12 cellular contexts compared by ENCODE assay signal in the genomic region with DNA sequence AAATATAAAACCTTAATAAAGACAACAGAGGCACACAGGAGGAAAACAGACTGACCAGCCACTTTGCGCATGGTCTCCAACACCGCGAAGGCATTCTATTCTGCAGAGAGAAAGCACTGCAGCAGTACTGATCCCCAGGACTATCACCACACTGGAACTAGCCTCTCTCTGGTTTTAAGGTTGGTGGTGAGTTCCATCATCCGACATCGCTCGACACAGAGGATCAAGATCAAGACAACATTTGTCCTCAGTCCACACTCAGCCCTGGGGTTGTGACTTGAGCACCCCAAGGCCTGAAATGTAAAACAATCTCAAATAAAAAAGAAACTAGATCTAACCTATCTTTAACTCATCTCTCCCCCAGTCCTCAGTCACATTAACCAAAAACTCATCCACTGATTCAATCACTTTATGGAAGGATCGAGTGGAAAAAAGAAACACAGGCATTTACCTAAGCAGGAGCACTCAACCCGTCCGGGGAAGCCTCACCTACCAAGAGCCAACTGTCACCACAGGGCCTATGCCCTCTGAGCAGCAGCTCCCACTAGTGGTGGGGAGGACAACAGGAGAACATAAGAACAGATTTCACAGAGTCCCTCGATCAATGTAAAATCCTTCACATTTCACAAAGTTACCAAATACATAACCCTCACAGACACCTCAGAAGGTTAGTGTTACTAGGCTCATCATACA. TPM values are rescaled to one million over a fixed set of nuclear protein-coding genes. Genes with fewer than 3 reads are reported as not detected.
DNase-seq lines count a peak whose midpoint lies in the region; ATAC-seq and TF ChIP-seq lines count a peak whose summit lies in the region.
"Had no signal": no experiment of that assay in that cellular context is flagged by ENCODE, and none has a peak within 500 bp of the region (broad histone marks: within the 10 kb centered on the region; RNA-seq: fewer than 3 reads in every experiment).

No MANE protein-coding gene starts in this region.

- H3K4me1 ChIP-seq in osteoblast (ENCODE audit: insufficient read depth, low read length) = no peaks in the 10 kb centered on the region
- H3K4me1 ChIP-seq: BLaER1 had no signal

- H3K4me1 Mint-ChIP-seq in activated CD4-positive, alpha-beta T cell treated with anti-CD3 and anti-CD28 coated beads for 36 hours = no peaks in the 10 kb centered on the region
- H3K4me1 Mint-ChIP-seq in activated T-cell treated with anti-CD3 and anti-CD28 coated beads, Interleukin-2, amount 50 U/mL, for 24 hours (ENCODE audit: low read depth) = no peaks in the 10 kb centered on the region
- H3K4me1 Mint-ChIP-seq: naive B cell had no signal

- no peaks in the 10 kb centered on the region for H3K79me2 ChIP-seq in osteoblast (ENCODE audit: insufficient read depth, low read length)

- H3K27ac ChIP-seq in HL-60 (replicated peaks) = no peak overlapping the region
- H3K27ac ChIP-seq in WERI-Rb-1 = no peak overlapping the region
- no peak overlapping the region for H3K27ac ChIP-seq in osteoblast (ENCODE audit: low read depth, low read length)
- H3K27ac ChIP-seq: BLaER1 had no signal

- H2AFZ ChIP-seq in osteoblast (ENCODE audit: low read length) = no peak overlapping the region

- no peaks in the 10 kb centered on the region for H4K20me1 ChIP-seq in osteoblast (ENCODE audit: insufficient read depth, low read length)
- H4K20me1 ChIP-seq: BLaER1 had no signal

- no peaks in the 10 kb centered on the region for H3K27me3 Mint-ChIP-seq in activated CD4-positive, alpha-beta T cell treated with anti-CD3 and anti-CD28 coated beads for 36 hours
- no peaks in the 10 kb centered on the region for H3K27me3 Mint-ChIP-seq in activated T-cell treated with anti-CD3 and anti-CD28 coated beads, Interleukin-2, amount 50 U/mL, for 24 hours

- H3K4me3 ChIP-seq in HL-60 (replicated peaks; ENCODE audit: insufficient read depth, low read length) (no peak overlapping the region), WERI-Rb-1 (ENCODE audit: low read depth, low read length) (no peak overlapping the region), osteoblast (ENCODE audit: insufficient read depth, low read length) (no peak overlapping the region), MG63 (no peak overlapping the region)
- H3K4me3 ChIP-seq: BLaER1 had no signal

- DNase-seq in activated CD4-positive, alpha-beta T cell treated with anti-CD3 and anti-CD28 coated beads for 36 hours = peak; percentile 20
- no peak for DNase-seq in activated CD4-positive, alpha-beta T cell treated with anti-CD3 and anti-CD28 coated beads for 1 hour
- no peak for DNase-seq in HL-60 (ENCODE audit: low read depth in 1 of 2, low spot score in 1 of 2)
- DNase-seq in WERI-Rb-1 = no peak
- no peak for DNase-seq in osteoblast (ENCODE audit: insufficient read length, low spot score, missing footprints)
- no peak for DNase-seq in NCI-H128 (lab: John Stamatoyannopoulos, UW; ENCODE audit: unreplicated experiment)
- no peak for DNase-seq in MG63
- no peak for DNase-seq in activated T-cell treated with anti-CD3 and anti-CD28 coated beads, Interleukin-2, amount 50 U/mL, for 24 hours
- DNase-seq: activated CD4-positive, CD25-positive, alpha-beta regulatory T cell treated with anti-CD3 and anti-CD28 coated beads, Interleukin-2, amount 50 U/mL, for 72 hours; naive B cell; NCI-H510A treated with DMSO at 0.1 percent for 48 hours had no signal

- H3K4me2 ChIP-seq in osteoblast (ENCODE audit: insufficient read depth, low read length) = no peak overlapping the region
- H3K4me2 ChIP-seq: BLaER1 had no signal

- no peaks in the 10 kb centered on the region for H3K9me3 Mint-ChIP-seq in activated CD4-positive, alpha-beta T cell treated with anti-CD3 and anti-CD28 coated beads for 36 hours (ENCODE audit: low read depth)
- no peaks in the 10 kb centered on the region for H3K9me3 Mint-ChIP-seq in activated T-cell treated with anti-CD3 and anti-CD28 coated beads, Interleukin-2, amount 50 U/mL, for 24 hours
- H3K9me3 Mint-ChIP-seq: naive B cell had no signal

- no peak overlapping the region for H3K27ac Mint-ChIP-seq in activated CD4-positive, alpha-beta T cell treated with anti-CD3 and anti-CD28 coated beads for 36 hours
- H3K27ac Mint-ChIP-seq in activated T-cell treated with anti-CD3 and anti-CD28 coated beads, Interleukin-2, amount 50 U/mL, for 24 hours = no peak overlapping the region
- H3K27ac Mint-ChIP-seq: naive B cell had no signal

- no peaks in the 10 kb centered on the region for H3K36me3 Mint-ChIP-seq in activated CD4-positive, alpha-beta T cell treated with anti-CD3 and anti-CD28 coated beads for 36 hours (ENCODE audit: low read depth)
- no peaks in the 10 kb centered on the region for H3K36me3 Mint-ChIP-seq in activated T-cell treated with anti-CD3 and anti-CD28 coated beads, Interleukin-2, amount 50 U/mL, for 24 hours (ENCODE audit: low read depth)
- H3K36me3 Mint-ChIP-seq: naive B cell had no signal

- no peak for ATAC-seq in activated CD4-positive, alpha-beta T cell treated with anti-CD3 and anti-CD28 coated beads for 36 hours

- no peaks in the 10 kb centered on the region for H3K9me3 ChIP-seq in WERI-Rb-1 (ENCODE audit: severe bottlenecking)
- H3K9me3 ChIP-seq in osteoblast (ENCODE audit: low read depth, low read length) = no peaks in the 10 kb centered on the region
- no peaks in the 10 kb centered on the region for H3K9me3 ChIP-seq in MG63
- H3K9me3 ChIP-seq: BLaER1 had no signal

- intact Hi-C loops in activated CD4-positive, alpha-beta T cell treated with anti-CD3 and anti-CD28 coated beads for 36 hours (cut with DNase I, micrococcal nuclease) = no loop called here

- H3K36me3 ChIP-seq in WERI-Rb-1 = no peaks in the 10 kb centered on the region
- no peaks in the 10 kb centered on the region for H3K36me3 ChIP-seq in osteoblast (ENCODE audit: insufficient read depth, low read length)
- no peaks in the 10 kb centered on the region for H3K36me3 ChIP-seq in MG63
- H3K36me3 ChIP-seq: BLaER1 had no signal

- POLR2A ChIA-PET in activated CD4-positive, alpha-beta T cell treated with anti-CD3 and anti-CD28 coated beads for 36 hours (lab: Charles Lee) = no interaction called here

- CTCF ChIA-PET in activated CD4-positive, alpha-beta T cell treated with anti-CD3 and anti-CD28 coated beads for 36 hours (lab: Charles Lee) = no interaction called here

- H3K27me3 ChIP-seq in HL-60 (ENCODE audit: insufficient read depth, poor library complexity, severe bottlenecking) (no peaks in the 10 kb centered on the region), WERI-Rb-1 (ENCODE audit: insufficient read depth, low read depth, severe bottlenecking) (peaks cover 34% of the 10 kb centered on the region), osteoblast (ENCODE audit: insufficient read depth, low read length) (no peaks in the 10 kb centered on the region), MG63 (no peaks in the 10 kb centered on the region)
- H3K27me3 ChIP-seq: BLaER1 had no signal

- no peak overlapping the region for H3K4me3 Mint-ChIP-seq in activated CD4-positive, alpha-beta T cell treated with anti-CD3 and anti-CD28 coated beads for 36 hours
- no peak overlapping the region for H3K4me3 Mint-ChIP-seq in activated T-cell treated with anti-CD3 and anti-CD28 coated beads, Interleukin-2, amount 50 U/mL, for 24 hours
- H3K4me3 Mint-ChIP-seq: naive B cell had no signal

- TF ChIP-seq CTCF in HL-60 (IDR thresholded peaks at IDR 0.05; ENCODE audit: insufficient read depth, low read length) = peak; percentile 28
- peak; percentile 20; the same call in 1 of the 2 replicates for TF ChIP-seq CTCF in WERI-Rb-1 (IDR thresholded peaks at IDR 0.05; ENCODE audit: low read depth, low read length)
- peak; percentile 27 for TF ChIP-seq CTCF in osteoblast (IDR thresholded peaks at IDR 0.05; ENCODE audit: extremely low read depth, low read depth, low read length)

RNA-seq across cellular contexts. Expression of gene STXBP6, which starts 17.7 kb away (rescaled TPM):
- total RNA-seq in activated CD4-positive, alpha-beta T cell treated with anti-CD3 and anti-CD28 coated beads for 36 hours = not detected
- total RNA-seq in osteoblast = 2.9 and 5.8 TPM in 2 replicates
- 1.4 TPM in 1 of 2 replicates, not detected in the other for total RNA-seq in MG63 (2014; rRNA removed; shearing (Covaris generic); ENCODE audit: low replicate concordance)
